10 cellular contexts compared by ENCODE assay signal in genomic region chr20:54172856-54173652, GRCh38. TPM values are rescaled to one million over a fixed set of nuclear protein-coding genes. Genes with fewer than 3 reads are reported as not detected.
DNase-seq lines count a peak whose midpoint lies in the region; ATAC-seq and TF ChIP-seq lines count a peak whose summit lies in the region.
"Had no signal": no experiment of that assay in that cellular context is flagged by ENCODE, and none has a peak within 500 bp of the region (broad histone marks: within the 10 kb centered on the region; RNA-seq: fewer than 3 reads in every experiment).

No MANE protein-coding gene starts in this region.

- DNase-seq in left ventricle myocardium inferior (no peak), heart right ventricle (no peak), iris pigment epithelial cell (ENCODE audit: low read depth) (peak; percentile 26), occipital lobe (lab: John Stamatoyannopoulos, UW) (no peak)
- DNase-seq in activated CD8-positive, alpha-beta T cell treated with anti-CD3 and anti-CD28 coated beads, Interleukin-2, amount 10 ng/mL, durations not matched to agents 7 days and 5 days: no peak
- DNase-seq: uterus had no signal

- POLR2A ChIA-PET in activated CD8-positive, alpha-beta T cell treated with anti-CD3 and anti-CD28 coated beads, Interleukin-2, amount 10 ng/mL, durations not matched to agents 7 days and 5 days (lab: Charles Lee): no interaction called here

- no peak overlapping the region for H3K4me3 Mint-ChIP-seq in activated CD8-positive, alpha-beta T cell treated with anti-CD3 and anti-CD28 coated beads, Interleukin-2, amount 10 ng/mL, durations not matched to agents 7 days and 5 days

- H3K36me3 ChIP-seq in left ventricle myocardium inferior: no peaks in the 10 kb centered on the region
- no peaks in the 10 kb centered on the region for H3K36me3 ChIP-seq in heart right ventricle
- H3K36me3 ChIP-seq in urinary bladder (ENCODE audit: insufficient read depth): no peaks in the 10 kb centered on the region
- H3K36me3 ChIP-seq: SJSA1, uterus had no signal

- H3K36me3 Mint-ChIP-seq in activated CD8-positive, alpha-beta T cell treated with anti-CD3 and anti-CD28 coated beads, Interleukin-2, amount 10 ng/mL, durations not matched to agents 7 days and 5 days (ENCODE audit: low read depth): no peaks in the 10 kb centered on the region

- no peak overlapping the region for H3K27ac ChIP-seq in left ventricle myocardium inferior (replicated peaks)
- H3K27ac ChIP-seq in heart right ventricle: no peak overlapping the region
- no peak overlapping the region for H3K27ac ChIP-seq in urinary bladder (ENCODE audit: low read depth)
- H3K27ac ChIP-seq: SJSA1, uterus had no signal

- no peak for TF ChIP-seq CTCF in left ventricle myocardium inferior (IDR thresholded peaks at IDR 0.05; ENCODE audit: borderline replicate concordance)
- no peak for TF ChIP-seq CTCF in heart right ventricle (IDR thresholded peaks at IDR 0.05)

- H3K27me3 Mint-ChIP-seq in activated CD8-positive, alpha-beta T cell treated with anti-CD3 and anti-CD28 coated beads, Interleukin-2, amount 10 ng/mL, durations not matched to agents 7 days and 5 days (ENCODE audit: low read depth): peaks cover 62% of the 10 kb centered on the region

- intact Hi-C loops in left ventricle myocardium inferior (cut with micrococcal nuclease): no loop called here
- intact Hi-C loops in heart right ventricle (cut with DNase I): loop anchor here in 1 of 10 donors (10.0 kb wide), 1 partner anchor 58 kb away; no protein-coding TSS in a partner anchor

- no peaks in the 10 kb centered on the region for H3K9me3 ChIP-seq in left ventricle myocardium inferior (replicated peaks)
- no peaks in the 10 kb centered on the region for H3K9me3 ChIP-seq in heart right ventricle
- H3K9me3 ChIP-seq: SJSA1, uterus had no signal

- peaks cover 17% of the 10 kb centered on the region for H3K4me1 Mint-ChIP-seq in activated CD8-positive, alpha-beta T cell treated with anti-CD3 and anti-CD28 coated beads, Interleukin-2, amount 10 ng/mL, durations not matched to agents 7 days and 5 days (ENCODE audit: low read depth)

- ATAC-seq in heart right ventricle: no peak
- peak; percentile 19 for ATAC-seq in activated CD8-positive, alpha-beta T cell treated with anti-CD3 and anti-CD28 coated beads, Interleukin-2, amount 10 ng/mL, durations not matched to agents 7 days and 5 days
- no peak for ATAC-seq in HG02885 (IDR thresholded peaks at IDR 0.05; ENCODE audit: poor library complexity, unreplicated experiment)
- ATAC-seq in GM19395 (IDR thresholded peaks at IDR 0.05; ENCODE audit: unreplicated experiment): no peak

- H3K4me1 ChIP-seq in left ventricle myocardium inferior (peaks cover 25% of the 10 kb centered on the region), heart right ventricle (peaks cover 0 to 29% (median 21%) of the 10 kb centered on the region in 9 donors), urinary bladder (ENCODE audit: insufficient read depth) (no peaks in the 10 kb centered on the region)

- H3K27me3 ChIP-seq in left ventricle myocardium inferior (ENCODE audit: low read depth) (peaks cover 98% of the 10 kb centered on the region), heart right ventricle (peaks cover 11 to 97% (median 93%) of the 10 kb centered on the region in 7 donors)

- WGBS in heart right ventricle, 2 donors: 1 to 2% methylated on average over 66 of the region's 66 CpGs
- WGBS in urinary bladder: 1% methylated on average over 66 of the region's 66 CpGs

- H3K9me3 Mint-ChIP-seq in activated CD8-positive, alpha-beta T cell treated with anti-CD3 and anti-CD28 coated beads, Interleukin-2, amount 10 ng/mL, durations not matched to agents 7 days and 5 days (ENCODE audit: insufficient read depth): no peaks in the 10 kb centered on the region

- CTCF ChIA-PET in activated CD8-positive, alpha-beta T cell treated with anti-CD3 and anti-CD28 coated beads, Interleukin-2, amount 10 ng/mL, durations not matched to agents 7 days and 5 days (lab: Charles Lee): no interaction called here

- no peak overlapping the region for H3K27ac Mint-ChIP-seq in activated CD8-positive, alpha-beta T cell treated with anti-CD3 and anti-CD28 coated beads, Interleukin-2, amount 10 ng/mL, durations not matched to agents 7 days and 5 days

- H3K4me3 ChIP-seq in left ventricle myocardium inferior (peak overlapping the region; percentile 39), heart right ventricle (peak overlapping the region in 1 of 10 donors; percentile 6), urinary bladder (ENCODE audit: low read depth, low read length) (peak overlapping the region; percentile 25)
- H3K4me3 ChIP-seq: SJSA1, uterus had no signal

RNA-seq across cellular contexts. Expression of gene CYP24A1, which starts 0.7 kb away (rescaled TPM):
- total RNA-seq in left ventricle myocardium inferior (not detected), heart right ventricle (not detected), urinary bladder (2.6 TPM), occipital lobe (not detected)
- polyA plus RNA-seq in heart right ventricle (not detected), urinary bladder (2.2 TPM)
- total RNA-seq in activated CD8-positive, alpha-beta T cell treated with anti-CD3 and anti-CD28 coated beads, Interleukin-2, amount 10 ng/mL, durations not matched to agents 7 days and 5 days: not detected
- total RNA-seq: SJSA1 had no signal

RNA-seq across cellular contexts. Expression of gene PFDN4, which starts 34.8 kb away (rescaled TPM):
- 23.4 TPM for total RNA-seq in left ventricle myocardium inferior
- total RNA-seq in heart right ventricle: 10 to 100 TPM; 21.9 to 37.0 (median 28.2) TPM
- polyA plus RNA-seq in heart right ventricle: 10 to 100 TPM; 44.0 to 56.3 TPM
- 10 to 100 TPM; 22.2 to 24.5 TPM for total RNA-seq in activated CD8-positive, alpha-beta T cell treated with anti-CD3 and anti-CD28 coated beads, Interleukin-2, amount 10 ng/mL, durations not matched to agents 7 days and 5 days
- 102 TPM for total RNA-seq in urinary bladder
- 61.3 TPM for polyA plus RNA-seq in urinary bladder
- 149 TPM for total RNA-seq in occipital lobe
